In genomic region chr13:88908896-88909535, GRCh38 we compare ENCODE assay signal across 20 cellular contexts.
A peak's percentile ranks its signal among the peaks of the same experiment; 100 is the strongest.
DNase-seq lines count a peak whose midpoint lies in the region; ATAC-seq and TF ChIP-seq lines count a peak whose summit lies in the region.
"Had no signal": no experiment of that assay in that cellular context is flagged by ENCODE, and none has a peak within 500 bp of the region (broad histone marks: within the 10 kb centered on the region; RNA-seq: fewer than 3 reads in every experiment).

No MANE protein-coding gene starts in this region.

- TF ChIP-seq CTCF in SK-N-SH (IDR thresholded peaks at IDR 0.05) (no peak), testis (IDR thresholded peaks at IDR 0.05) (no peak)

- POLR2A ChIA-PET in SK-N-SH (lab: Yijun Ruan, JAX): no interaction called here

- H3F3A ChIP-seq in SK-N-SH (replicated peaks; ENCODE audit: insufficient read depth): no peaks in the 10 kb centered on the region

- H3K4me1 ChIP-seq in SK-N-SH (ENCODE audit: control insufficient read depth in 1 of 2, insufficient read depth in 2 of 2, low read depth in 1 of 2, low read length in 1 of 2): peaks cover 0 to 2% of the 10 kb centered on the region in 2 experiments; a peak in 1 of 4 replicates
- H3K4me1 ChIP-seq in testis: no peaks in the 10 kb centered on the region
- H3K4me1 ChIP-seq: A549, gastrocnemius medialis, HAP-1, SJSA1 had no signal

- CTCF ChIA-PET in SK-N-SH (lab: Yijun Ruan, JAX): no interaction called here

- no peak overlapping the region for H2AFZ ChIP-seq in SK-N-SH (ENCODE audit: low read depth)

- no peak for TF ChIP-seq RAD21 in SK-N-SH (IDR thresholded peaks at IDR 0.05; ENCODE audit: low read length)

- DNase-seq in SK-N-SH: no peak
- peak; percentile 66 for DNase-seq in NCI-H774 (lab: John Stamatoyannopoulos, UW)
- peak; percentile 39 for DNase-seq in globus pallidus (ENCODE audit: low spot score)
- DNase-seq in testis: peak; percentile 67
- no peak for DNase-seq in ACHN
- DNase-seq: activated CD4-positive, CD25-positive, alpha-beta regulatory T cell; activated T-cell treated with anti-CD3 and anti-CD28 coated beads for 4 hours; amniotic stem cell; DMS 273 treated with DMSO at 0.1 percent for 48 hours; gastrocnemius medialis; NCI-H2171 treated with DMSO at 0.1 percent for 48 hours; nephron progenitor cell; stimulated activated CD4-positive, alpha-beta T cell treated with anti-CD3 and anti-CD28 coated beads, Interleukin-12 subunit alpha, Interleukin-12 subunit beta, amount 100 ng/mL, for 4 hours had no signal

- in situ Hi-C loops in ACHN (cut with HindIII; ENCODE audit: low pct_ligation_motif_present, low pct_unique_long_range_greater_than_20kb, low sequenced_read_pairs): no loop called here

- WGBS in SK-N-SH (ENCODE audit: low lambda C conversion rate): 38% methylated on average over 2 of the region's 2 CpGs
- 18 to 34% methylated on average over 2 of the region's 2 CpGs for WGBS in testis, 2 donors

- no peak for TF ChIP-seq POLR2A in testis (IDR thresholded peaks at IDR 0.05)

- H3K36me3 ChIP-seq in SK-N-SH (replicated peaks in 1 of 2; ENCODE audit: control insufficient read depth in 1 of 2, insufficient read depth in 2 of 2, low read length in 1 of 2) (no peaks in the 10 kb centered on the region), testis (ENCODE audit: low read depth, missing control alignments) (no peaks in the 10 kb centered on the region)
- H3K36me3 ChIP-seq: gastrocnemius medialis, HAP-1, SJSA1, tibial nerve had no signal

- H3K9ac ChIP-seq in SK-N-SH: no peak overlapping the region

- peak overlapping the region in 1 of 2 experiments; percentile 74; a peak in 2 of 4 replicates for H3K27ac ChIP-seq in SK-N-SH (ENCODE audit: low read depth in 2 of 2, low read length in 1 of 2)
- H3K27ac ChIP-seq in testis: peak overlapping the region in 1 of 2 donors; percentile 57
- H3K27ac ChIP-seq: A549, gastrocnemius medialis, SJSA1 had no signal

- no peaks in the 10 kb centered on the region for H3K79me2 ChIP-seq in SK-N-SH (ENCODE audit: insufficient read depth)

- no peak overlapping the region for H3K4me2 ChIP-seq in SK-N-SH
- H3K4me2 ChIP-seq: A549 had no signal

- no peak; a peak in 1 of 4 replicates for TF ChIP-seq EP300 in SK-N-SH (IDR thresholded peaks at IDR 0.05; ENCODE audit: borderline replicate concordance in 1 of 2, low read depth in 1 of 2, low read length in 1 of 2)

- no peak overlapping the region for H3K4me3 ChIP-seq in SK-N-SH (ENCODE audit: low read depth in 2 of 2, low read length in 1 of 2)
- no peak overlapping the region for H3K4me3 ChIP-seq in testis
- H3K4me3 ChIP-seq: A549, gastrocnemius medialis, HAP-1, SJSA1, tibial nerve had no signal

- H3K9me2 ChIP-seq in SK-N-SH: 0 out of 2 replicates have a peak, but pooled peaks cover 4% of the 10 kb centered on the region

- H4K20me1 ChIP-seq in SK-N-SH (ENCODE audit: insufficient read depth): no peaks in the 10 kb centered on the region

- intact Hi-C loops in testis (cut with DNase I; ENCODE audit: low total_unique reads): no loop called here

- no peaks in the 10 kb centered on the region; the same call in 1 of the 2 replicates for H3K9me3 ChIP-seq in SK-N-SH
- no peaks in the 10 kb centered on the region for H3K9me3 ChIP-seq in testis
- H3K9me3 ChIP-seq: A549, gastrocnemius medialis, HAP-1, SJSA1, tibial nerve had no signal

- no peaks in the 10 kb centered on the region for H3K27me3 ChIP-seq in SK-N-SH (ENCODE audit: insufficient read depth)
- no peaks in the 10 kb centered on the region for H3K27me3 ChIP-seq in testis
- H3K27me3 ChIP-seq: gastrocnemius medialis, SJSA1, tibial nerve had no signal

- ATAC-seq in SK-N-SH treated with all-trans-retinoic acid at 6 μM for 48 hours: no peak
- no peak for ATAC-seq in HG02763 (IDR thresholded peaks at IDR 0.05; ENCODE audit: unreplicated experiment)
- ATAC-seq in GM21529 (IDR thresholded peaks at IDR 0.05; ENCODE audit: unreplicated experiment): no peak
- ATAC-seq: A549 had no signal

TF ChIP-seq in SK-N-SH, 30 proteins besides CTCF, POLR2A, EP300 and RAD21:
- TF ChIP-seq MXI1 (IDR thresholded peaks at IDR 0.05; ENCODE audit: low read depth, low read length): peak; percentile 49; the same call in 1 of the 2 replicates
- TF ChIP-seq IRF3 (IDR thresholded peaks at IDR 0.05; ENCODE audit: low read depth, low read length): no peak
- TF ChIP-seq NFIC (IDR thresholded peaks at IDR 0.05; ENCODE audit: borderline replicate concordance): no peak

TF ChIP-seq in SK-N-SH treated with all-trans-retinoic acid at 6 μM for 48 hours, 23 proteins besides CTCF, POLR2A, EP300 and RAD21:
- TF ChIP-seq OSR1 (CRISPR knock-in tag; IDR thresholded peaks at IDR 0.05) (no peak), CREB5 (CRISPR knock-in tag; IDR thresholded peaks at IDR 0.05; ENCODE audit: low read depth) (no peak), BACH2 (CRISPR knock-in tag; IDR thresholded peaks at IDR 0.05; ENCODE audit: borderline replicate concordance) (no peak), POU6F1 (CRISPR knock-in tag; IDR thresholded peaks at IDR 0.05; ENCODE audit: borderline replicate concordance, low read depth) (no peak), TOX (CRISPR knock-in tag; IDR thresholded peaks at IDR 0.05; ENCODE audit: borderline replicate concordance) (no peak), ARNTL (CRISPR knock-in tag; IDR thresholded peaks at IDR 0.05; ENCODE audit: borderline replicate concordance, low read depth) (no peak), ZC3H10 (CRISPR knock-in tag; IDR thresholded peaks at IDR 0.05) (no peak), RARB (CRISPR knock-in tag; IDR thresholded peaks at IDR 0.05) (no peak), PATZ1 (CRISPR knock-in tag; IDR thresholded peaks at IDR 0.05; ENCODE audit: borderline replicate concordance) (no peak), SNAI2 (CRISPR knock-in tag; IDR thresholded peaks at IDR 0.05) (no peak), CSDC2 (CRISPR knock-in tag; IDR thresholded peaks at IDR 0.05) (no peak), ZFP3 (CRISPR knock-in tag; IDR thresholded peaks at IDR 0.05) (no peak), PPARA (CRISPR knock-in tag; IDR thresholded peaks at IDR 0.05; ENCODE audit: borderline replicate concordance) (no peak)

Comparison
In these comparisons a context has a peak if more than half of its experiments do, and no peak if none do; other contexts are left out.
1. DNase-seq: peak in NCI-H774 (single experiment), globus pallidus (single experiment) and testis (single experiment); none in SK-N-SH (single experiment) and ACHN (single experiment).